In the genomic region with DNA sequence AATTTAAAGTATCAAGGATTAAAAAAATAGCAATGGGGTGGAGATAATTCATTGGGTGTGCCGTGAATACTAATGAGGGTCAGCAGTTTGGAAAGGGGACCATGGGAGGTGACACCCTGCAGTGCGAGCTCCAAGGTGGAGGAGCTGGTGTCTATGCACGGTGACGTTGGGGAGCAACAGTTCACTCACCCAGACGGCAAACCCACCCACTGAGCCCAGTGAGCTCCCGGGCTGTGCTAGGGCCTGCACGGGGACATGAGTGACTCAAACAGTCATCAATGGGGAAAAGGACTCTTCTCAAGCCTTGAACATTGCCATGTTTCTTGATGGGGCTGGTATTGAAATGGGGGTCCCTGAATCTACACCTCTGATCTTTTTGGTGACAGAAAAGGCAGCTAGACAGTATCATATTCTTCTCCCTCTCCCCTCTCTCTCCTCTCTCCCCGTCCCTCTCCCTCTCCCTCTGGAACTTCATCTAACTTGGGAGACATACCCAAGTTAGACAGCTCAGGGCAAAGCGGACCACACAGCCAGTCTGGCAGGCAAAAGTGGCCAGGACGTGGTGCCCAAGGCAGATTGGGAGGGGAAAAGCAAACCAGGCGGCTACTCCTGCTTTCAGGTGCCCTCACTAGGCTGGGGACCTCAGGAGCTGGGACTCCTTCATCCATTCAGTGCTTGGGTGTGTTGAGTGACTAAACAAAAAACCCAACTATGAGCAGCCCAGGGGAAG, we compare ENCODE assay signal across 17 cellular contexts. TPM values are rescaled to one million over a fixed set of nuclear protein-coding genes. Genes with fewer than 3 reads are reported as not detected.
"Had no signal": no experiment of that assay in that cellular context is flagged by ENCODE, and none has a peak within 500 bp of the region (broad histone marks: within the 10 kb centered on the region; RNA-seq: fewer than 3 reads in every experiment).

No MANE protein-coding gene starts in this region.

- H3K27ac ChIP-seq: epithelial cell of prostate, esophagus squamous epithelium, gastroesophageal sphincter, ovary, upper lobe of right lung had no signal

- H3K4me1 ChIP-seq: upper lobe of right lung had no signal

- H3K27me3 ChIP-seq: ovary had no signal

- H3K4me3 ChIP-seq: esophagus squamous epithelium, gastroesophageal sphincter, ovary, upper lobe of right lung had no signal

- DNase-seq: effector memory CD8-positive, alpha-beta T cell; esophagus squamous epithelium; foreskin fibroblast; glutamatergic neuron; kidney; left cardiac atrium; left ventricle myocardium superior; natural killer cell; nucleus accumbens; ovary; right cardiac atrium; small intestine; stimulated activated CD4-positive, alpha-beta T cell treated with anti-CD3 and anti-CD28 coated beads, Interleukin-12 subunit alpha, Interleukin-12 subunit beta, amount 100 ng/mL, for 4 hours; stimulated activated naive CD4-positive, alpha-beta T cell treated with Interleukin-2 at 50 U/mL for 16 hours; upper lobe of right lung had no signal

- ATAC-seq: effector memory CD8-positive, alpha-beta T cell; gastroesophageal sphincter; left cardiac atrium; left ventricle myocardium superior; natural killer cell; right cardiac atrium; upper lobe of right lung had no signal

- H3K36me3 ChIP-seq: esophagus squamous epithelium, gastroesophageal sphincter, ovary, upper lobe of right lung had no signal

- H3K9me3 ChIP-seq: ovary, upper lobe of right lung had no signal

RNA-seq across cellular contexts. Expression of gene PPP2R2C, which starts 26.3 kb away (rescaled TPM):
- total RNA-seq: natural killer cell had no signal
